In genomic region chr16:11560701-11561439, GRCh38 we compare ENCODE assay signal across 8 cellular contexts. TPM values are rescaled to one million over a fixed set of nuclear protein-coding genes. Genes with fewer than 3 reads are reported as not detected.
A peak's percentile ranks its signal among the peaks of the same experiment; 100 is the strongest.
DNase-seq lines count a peak whose midpoint lies in the region; ATAC-seq, FAIRE-seq and TF ChIP-seq lines count a peak whose summit lies in the region.

No MANE protein-coding gene starts in this region.

- ATAC-seq in GM19397 (IDR thresholded peaks at IDR 0.05; ENCODE audit: unreplicated experiment), result no peak
- no peak for ATAC-seq in HG02981 (IDR thresholded peaks at IDR 0.05; ENCODE audit: unreplicated experiment)

- peak overlapping the region in 1 of 3 experiments; percentile 9 for H3K4me3 ChIP-seq in keratinocyte (ENCODE audit: control insufficient read depth in 2 of 3, extremely low read depth in 1 of 3, insufficient read depth in 2 of 3, low read depth in 1 of 3, low read length in 3 of 3)

- no peaks in the 10 kb centered on the region for H3K9me1 ChIP-seq in keratinocyte (ENCODE audit: control insufficient read depth, extremely low read depth, insufficient read depth, low read length)

- no peaks in the 10 kb centered on the region for H4K20me1 ChIP-seq in keratinocyte (ENCODE audit: control insufficient read depth, extremely low read depth, insufficient read depth, low read length)

- H3K9ac ChIP-seq in keratinocyte (ENCODE audit: control insufficient read depth, extremely low read depth, insufficient read depth, low read length), result peak overlapping the region; percentile 68

- DNase-seq in RPMI7951 (ENCODE audit: low read depth) (peak; percentile 37), keratinocyte (ENCODE audit: low read depth, low spot score) (no peak), NCI-H2107 (lab: John Stamatoyannopoulos, UW) (no peak), middle frontal gyrus (ENCODE audit: extremely low spot score, low spot score) (no peak)
- peak; percentile 33 for DNase-seq in activated naive CD4-positive, alpha-beta T cell treated with anti-CD3 and anti-CD28 coated beads, Interleukin-2, amount 50 U/mL, for 16 hours
- DNase-seq in stimulated activated CD8-positive, alpha-beta memory T cell treated with anti-CD3 and anti-CD28 coated beads, Interleukin-4, amount 100 ng/mL, for 24 hours (ENCODE audit: low read depth), result peak; percentile 34

- no peaks in the 10 kb centered on the region for H3K27me3 ChIP-seq in keratinocyte (ENCODE audit: control insufficient read depth, extremely low read depth, insufficient read depth, low read length)

- H3K9me3 ChIP-seq in keratinocyte (ENCODE audit: control insufficient read depth, low read depth, low read length), result peaks cover 7% of the 10 kb centered on the region

- TF ChIP-seq CTCF in keratinocyte (optimal IDR thresholded peaks at IDR 0.05 in 1 of 3, IDR thresholded peaks at IDR 0.05 in 1 of 3, conservative IDR thresholded peaks at IDR 0.05 in 1 of 3; ENCODE audit: extremely low read depth in 1 of 3, insufficient read depth in 2 of 3, low read length in 3 of 3), result no peak

- H3K27ac ChIP-seq in keratinocyte (ENCODE audit: control insufficient read depth, insufficient read depth, low read length), result peak overlapping the region; percentile 78

- peak; percentile 77 for FAIRE-seq in keratinocyte (lab: Jason Lieb, UNC)

- peak overlapping the region; percentile 59 for H3K4me2 ChIP-seq in keratinocyte (ENCODE audit: control insufficient read depth, extremely low read depth, insufficient read depth, low read depth, low read length)

- dilution Hi-C loops in keratinocyte (cut with MboI; ENCODE audit: extremely low pct_ligation_motif_present, low sequenced_read_pairs), result no loop called here

- H3K4me1 ChIP-seq in keratinocyte (ENCODE audit: control insufficient read depth, extremely low read depth, insufficient read depth, low read length), result peaks cover 26% of the 10 kb centered on the region

- H3K79me2 ChIP-seq in keratinocyte (ENCODE audit: control insufficient read depth, insufficient read depth, low read length), result peaks cover 78% of the 10 kb centered on the region

- peak overlapping the region; percentile 60 for H2AFZ ChIP-seq in keratinocyte (ENCODE audit: control insufficient read depth, low read length)

- H3K36me3 ChIP-seq in keratinocyte (ENCODE audit: control insufficient read depth in 2 of 2, extremely low read depth in 1 of 2, insufficient read depth in 2 of 2, low read length in 2 of 2), result peaks cover 10 to 12% of the 10 kb centered on the region in 2 experiments

RNA-seq across cellular contexts. Expression of gene LITAF, which starts 25.8 kb away (rescaled TPM):
- 26.5 and 28.1 TPM in 2 replicates for total RNA-seq in RPMI7951 (2014; rRNA removed; shearing (Covaris generic))
- polyA plus RNA-seq in keratinocyte, result 56.8 to 145 TPM (median 85.4 TPM) in 3 replicates
- 40.8 TPM for polyA plus RNA-seq in keratinocyte (2011; ENCODE audit: low read depth)
- polyA plus RNA-seq in keratinocyte (2011; cell fraction: cytosol; rRNA removed), result 145 and 178 TPM in 2 replicates
- polyA plus RNA-seq in keratinocyte (2011; cell fraction: nucleus; rRNA removed), result 81.8 and 90.5 TPM in 2 replicates
- 118 and 158 TPM in 2 replicates for polyA plus RNA-seq in keratinocyte (2012; ENCODE audit: low replicate concordance)
- polyA minus RNA-seq in keratinocyte, result 98.1 to 234 TPM (median 126 TPM) in 3 replicates
- 127 TPM for polyA minus RNA-seq in keratinocyte (2011; cell fraction: cytosol; rRNA and poly(A)+ RNA removed)
- 34.0 and 41.3 TPM in 2 replicates for polyA minus RNA-seq in keratinocyte (2011; cell fraction: nucleus; rRNA and poly(A)+ RNA removed)

Comparison
In these comparisons a context has a peak if more than half of its experiments do, and no peak if none do; other contexts are left out.
1. DNase-seq: peak in RPMI7951 (single experiment), activated naive CD4-positive, alpha-beta T cell treated with anti-CD3 and anti-CD28 coated beads, Interleukin-2, amount 50 U/mL, for 16 hours (single experiment) and stimulated activated CD8-positive, alpha-beta memory T cell treated with anti-CD3 and anti-CD28 coated beads, Interleukin-4, amount 100 ng/mL, for 24 hours (single experiment); none in keratinocyte (single experiment), NCI-H2107 (single experiment) and middle frontal gyrus (single experiment).